In genomic region chr9:116933251-116933650, GRCh38 we compare ENCODE assay signal across 23 cellular contexts.
"Had no signal": no experiment of that assay in that cellular context is flagged by ENCODE, and none has a peak within 500 bp of the region (broad histone marks: within the 10 kb centered on the region; RNA-seq: fewer than 3 reads in every experiment).

No MANE protein-coding gene starts in this region.

- H3K4me2 ChIP-seq: hepatocyte had no signal

- H3K27me3 Mint-ChIP-seq: activated CD4-positive, alpha-beta T cell treated with anti-CD3 and anti-CD28 coated beads, Interleukin-2, amount 10 ng/mL, durations not matched to agents 7 days and 5 days; activated naive CD8-positive, alpha-beta T cell treated with anti-CD3 and anti-CD28 coated beads, Interleukin-2, amount 10 ng/mL, durations not matched to agents 7 days and 5 days; brain; dendritic cell treated with granulocyte-macrophage colony-stimulating factor and Interleukin-4, amounts not matched to agents 40 ng/mL and 50 ng/mL, for 4 days; stimulated activated naive B cell treated with anti-CD40 and anti-IgM and Interleukin-4, amounts not matched to agents 10 μg/mL and 1 μg/mL and 100 μg/mL, for 72 hours had no signal

- H3K36me3 ChIP-seq: gastroesophageal sphincter, left lung, neutrophil, thyroid gland had no signal

- H3K27ac Mint-ChIP-seq: activated CD4-positive, alpha-beta T cell treated with anti-CD3 and anti-CD28 coated beads, Interleukin-2, amount 10 ng/mL, durations not matched to agents 7 days and 5 days; activated naive CD8-positive, alpha-beta T cell treated with anti-CD3 and anti-CD28 coated beads, Interleukin-2, amount 10 ng/mL, durations not matched to agents 7 days and 5 days; activated T-helper 1 cell treated with anti-CD3 and anti-CD28 coated beads, Interleukin-12 subunit alpha, Interleukin-12 subunit beta, Interleukin-2, Interleukin-4 antibody, amounts not matched to agents 30 ng/mL and 10 ng/mL and 1 ng/mL, durations not matched to agents 14 hours and 24 hours and 36 hours; dendritic cell treated with granulocyte-macrophage colony-stimulating factor and Interleukin-4, amounts not matched to agents 40 ng/mL and 50 ng/mL, for 4 days; natural killer cell; stimulated activated naive B cell treated with anti-CD40 and anti-IgM and Interleukin-4, amounts not matched to agents 10 μg/mL and 1 μg/mL and 100 μg/mL, for 72 hours had no signal

- H3K4me3 ChIP-seq: gastroesophageal sphincter, hepatocyte, left lung, thyroid gland had no signal

- H3K27ac ChIP-seq: gastroesophageal sphincter, hepatocyte, left lung, neutrophil, thyroid gland had no signal

- H3K9me3 ChIP-seq: gastroesophageal sphincter, left lung, neutrophil, thyroid gland had no signal

- H3K27me3 ChIP-seq: hepatocyte, left lung, neutrophil, thyroid gland had no signal

- H2AFZ ChIP-seq: hepatocyte had no signal

- H3K4me1 ChIP-seq: gastroesophageal sphincter, left lung, thyroid gland had no signal

- H3K36me3 Mint-ChIP-seq: activated naive CD8-positive, alpha-beta T cell treated with anti-CD3 and anti-CD28 coated beads, Interleukin-2, amount 10 ng/mL, durations not matched to agents 7 days and 5 days; brain; natural killer cell; stimulated activated naive B cell treated with anti-CD40 and anti-IgM and Interleukin-4, amounts not matched to agents 10 μg/mL and 1 μg/mL and 100 μg/mL, for 72 hours had no signal

- H3K79me2 ChIP-seq: hepatocyte had no signal

- H3K9me3 Mint-ChIP-seq: brain had no signal

- DNase-seq: activated CD4-positive, alpha-beta T cell treated with anti-CD3 and anti-CD28 coated beads, Interleukin-2, amount 10 ng/mL, durations not matched to agents 7 days and 5 days; activated CD4-positive, CD25-positive, alpha-beta regulatory T cell; activated CD8-positive, alpha-beta memory T cell treated with anti-CD3 and anti-CD28 coated beads for 24 hours; activated naive CD8-positive, alpha-beta T cell treated with anti-CD3 and anti-CD28 coated beads, Interleukin-2, amount 10 ng/mL, durations not matched to agents 7 days and 5 days; cerebellar nuclear complex; effector memory CD4-positive, alpha-beta T cell; erythroblast; islet precursor cell; mesendoderm; natural killer cell; posterior cingulate gyrus; stimulated activated CD4-positive, alpha-beta T cell treated with anti-CD3 and anti-CD28 coated beads, Interleukin-15, amount 100 ng/mL, for 24 hours; stimulated activated CD4-positive, alpha-beta T cell treated with anti-CD3 and anti-CD28 coated beads, Interleukin-4, amount 100 ng/mL, for 1 hour; stimulated activated naive B cell treated with anti-CD40 and anti-IgM and Interleukin-4, amounts not matched to agents 10 μg/mL and 1 μg/mL and 100 μg/mL, for 72 hours; T-helper 2 cell; thyroid gland had no signal

- H3K4me3 Mint-ChIP-seq: activated CD4-positive, alpha-beta T cell treated with anti-CD3 and anti-CD28 coated beads, Interleukin-2, amount 10 ng/mL, durations not matched to agents 7 days and 5 days; activated naive CD8-positive, alpha-beta T cell treated with anti-CD3 and anti-CD28 coated beads, Interleukin-2, amount 10 ng/mL, durations not matched to agents 7 days and 5 days; activated T-helper 1 cell treated with anti-CD3 and anti-CD28 coated beads, Interleukin-12 subunit alpha, Interleukin-12 subunit beta, Interleukin-2, Interleukin-4 antibody, amounts not matched to agents 30 ng/mL and 10 ng/mL and 1 ng/mL, durations not matched to agents 14 hours and 24 hours and 36 hours; brain; dendritic cell treated with granulocyte-macrophage colony-stimulating factor and Interleukin-4, amounts not matched to agents 40 ng/mL and 50 ng/mL, for 4 days; natural killer cell; stimulated activated naive B cell treated with anti-CD40 and anti-IgM and Interleukin-4, amounts not matched to agents 10 μg/mL and 1 μg/mL and 100 μg/mL, for 72 hours had no signal

- H3K4me1 Mint-ChIP-seq: activated CD4-positive, alpha-beta T cell treated with anti-CD3 and anti-CD28 coated beads, Interleukin-2, amount 10 ng/mL, durations not matched to agents 7 days and 5 days; activated naive CD8-positive, alpha-beta T cell treated with anti-CD3 and anti-CD28 coated beads, Interleukin-2, amount 10 ng/mL, durations not matched to agents 7 days and 5 days; natural killer cell; stimulated activated naive B cell treated with anti-CD40 and anti-IgM and Interleukin-4, amounts not matched to agents 10 μg/mL and 1 μg/mL and 100 μg/mL, for 72 hours had no signal
